In genomic region chr6:142728910-142729481, GRCh38 we compare ENCODE assay signal across 11 cellular contexts.
DNase-seq lines count a peak whose midpoint lies in the region; ATAC-seq and TF ChIP-seq lines count a peak whose summit lies in the region.
"Had no signal": no experiment of that assay in that cellular context is flagged by ENCODE, and none has a peak within 500 bp of the region (broad histone marks: within the 10 kb centered on the region; RNA-seq: fewer than 3 reads in every experiment).

No MANE protein-coding gene starts in this region.

- H3K27me3 Mint-ChIP-seq in activated naive CD8-positive, alpha-beta T cell treated with anti-CD3 and anti-CD28 coated beads, Interleukin-2, amount 50 U/mL, for 24 hours, result no peaks in the 10 kb centered on the region
- peaks cover 2% of the 10 kb centered on the region for H3K27me3 Mint-ChIP-seq in memory B cell
- H3K27me3 Mint-ChIP-seq: brain had no signal

- H4K20me1 ChIP-seq in BLaER1 (no peaks in the 10 kb centered on the region), Karpas-422 (ENCODE audit: insufficient read depth, low read depth, low read length) (no peaks in the 10 kb centered on the region)

- H3K9me3 Mint-ChIP-seq in activated naive CD8-positive, alpha-beta T cell treated with anti-CD3 and anti-CD28 coated beads, Interleukin-2, amount 50 U/mL, for 24 hours, result no peaks in the 10 kb centered on the region
- peaks cover 2% of the 10 kb centered on the region for H3K9me3 Mint-ChIP-seq in memory B cell

- H3K4me2 ChIP-seq in BLaER1 (peak overlapping the region; percentile 73), Karpas-422 (ENCODE audit: low read depth, low read length, poor library complexity, severe bottlenecking) (no peak overlapping the region)

- H3K4me1 ChIP-seq in BLaER1 (peaks cover 22% of the 10 kb centered on the region), Karpas-422 (ENCODE audit: low read length) (no peaks in the 10 kb centered on the region), testis (no peaks in the 10 kb centered on the region)

- H3K27ac ChIP-seq in BLaER1, result no peak overlapping the region; the same call in 1 of the 2 replicates
- H3K27ac ChIP-seq in Karpas-422 (ENCODE audit: low read length), result no peak overlapping the region
- no peak overlapping the region for H3K27ac ChIP-seq in testis

- TF ChIP-seq CTCF in testis (IDR thresholded peaks at IDR 0.05), result no peak

- H3K27me3 ChIP-seq in BLaER1 (no peaks in the 10 kb centered on the region), Karpas-422 (ENCODE audit: low read length) (no peaks in the 10 kb centered on the region), testis (no peaks in the 10 kb centered on the region)

- H3K9me3 ChIP-seq in BLaER1 (no peaks in the 10 kb centered on the region), Karpas-422 (ENCODE audit: low read length) (no peaks in the 10 kb centered on the region), testis (no peaks in the 10 kb centered on the region)

- intact Hi-C loops in testis (cut with DNase I; ENCODE audit: low total_unique reads), result no loop called here

- H3K79me2 ChIP-seq in Karpas-422 (ENCODE audit: low read length), result no peaks in the 10 kb centered on the region

- no peak overlapping the region for H3K27ac Mint-ChIP-seq in activated naive CD8-positive, alpha-beta T cell treated with anti-CD3 and anti-CD28 coated beads, Interleukin-2, amount 50 U/mL, for 24 hours
- H3K27ac Mint-ChIP-seq in memory B cell, result no peak overlapping the region

- H3K9ac ChIP-seq in BLaER1 (no peak overlapping the region), Karpas-422 (ENCODE audit: low read length) (no peak overlapping the region)

- no peak overlapping the region for H2AFZ ChIP-seq in Karpas-422 (ENCODE audit: low read length)

- TF ChIP-seq POLR2A in testis (IDR thresholded peaks at IDR 0.05), result no peak

- H3K4me1 Mint-ChIP-seq in activated naive CD8-positive, alpha-beta T cell treated with anti-CD3 and anti-CD28 coated beads, Interleukin-2, amount 50 U/mL, for 24 hours, result peaks cover 19% of the 10 kb centered on the region
- peaks cover 17% of the 10 kb centered on the region for H3K4me1 Mint-ChIP-seq in memory B cell

- no peak for ATAC-seq in activated naive CD8-positive, alpha-beta T cell treated with anti-CD3 and anti-CD28 coated beads, Interleukin-2, amount 50 U/mL, for 24 hours
- ATAC-seq in memory B cell (ENCODE audit: low read depth), result peak; percentile 29
- no peak for ATAC-seq in HG02642 (IDR thresholded peaks at IDR 0.05; ENCODE audit: poor library complexity, unreplicated experiment)

- no peaks in the 10 kb centered on the region for H3K9me2 ChIP-seq in Karpas-422 (replicated peaks; ENCODE audit: insufficient read depth, low read length)

- H3K4me3 Mint-ChIP-seq in activated naive CD8-positive, alpha-beta T cell treated with anti-CD3 and anti-CD28 coated beads, Interleukin-2, amount 50 U/mL, for 24 hours, result peak overlapping the region; percentile 28
- peak overlapping the region; percentile 73 for H3K4me3 Mint-ChIP-seq in memory B cell
- H3K4me3 Mint-ChIP-seq: brain had no signal

- H3K4me3 ChIP-seq in BLaER1 (no peak overlapping the region), Karpas-422 (ENCODE audit: low read length) (no peak overlapping the region), testis (no peak overlapping the region)
- no peak overlapping the region for H3K4me3 ChIP-seq in Jurkat, Clone E6-1 (ENCODE audit: low read length)

- no peaks in the 10 kb centered on the region for H3K36me3 Mint-ChIP-seq in activated naive CD8-positive, alpha-beta T cell treated with anti-CD3 and anti-CD28 coated beads, Interleukin-2, amount 50 U/mL, for 24 hours (ENCODE audit: low read depth)
- no peaks in the 10 kb centered on the region for H3K36me3 Mint-ChIP-seq in memory B cell
- H3K36me3 Mint-ChIP-seq: brain had no signal

- WGBS in testis, 2 donors, result 36 to 39% methylated on average over 6 of the region's 6 CpGs

- H3K36me3 ChIP-seq in BLaER1, result no peaks in the 10 kb centered on the region
- H3K36me3 ChIP-seq in Karpas-422 (ENCODE audit: insufficient read depth, low read length), result no peaks in the 10 kb centered on the region
- H3K36me3 ChIP-seq in testis (ENCODE audit: low read depth, missing control alignments), result no peaks in the 10 kb centered on the region

- DNase-seq in Jurkat, Clone E6-1 (ENCODE audit: low read depth, low spot score), result peak; percentile 44
- no peak for DNase-seq in activated naive CD8-positive, alpha-beta T cell treated with anti-CD3 and anti-CD28 coated beads, Interleukin-2, amount 50 U/mL, for 24 hours
- DNase-seq in memory B cell (ENCODE audit: low spot score in 2 of 2), result no peak
- no peak for DNase-seq in KG1 (lab: John Stamatoyannopoulos, UW)
- DNase-seq in Karpas-422, result no peak
- DNase-seq in testis, result no peak
- DNase-seq: activated CD4-positive, CD25-positive, alpha-beta regulatory T cell; NCI-H2227 treated with DMSO at 0.1 percent for 48 hours had no signal
